9 cellular contexts compared by ENCODE assay signal in the genomic region with DNA sequence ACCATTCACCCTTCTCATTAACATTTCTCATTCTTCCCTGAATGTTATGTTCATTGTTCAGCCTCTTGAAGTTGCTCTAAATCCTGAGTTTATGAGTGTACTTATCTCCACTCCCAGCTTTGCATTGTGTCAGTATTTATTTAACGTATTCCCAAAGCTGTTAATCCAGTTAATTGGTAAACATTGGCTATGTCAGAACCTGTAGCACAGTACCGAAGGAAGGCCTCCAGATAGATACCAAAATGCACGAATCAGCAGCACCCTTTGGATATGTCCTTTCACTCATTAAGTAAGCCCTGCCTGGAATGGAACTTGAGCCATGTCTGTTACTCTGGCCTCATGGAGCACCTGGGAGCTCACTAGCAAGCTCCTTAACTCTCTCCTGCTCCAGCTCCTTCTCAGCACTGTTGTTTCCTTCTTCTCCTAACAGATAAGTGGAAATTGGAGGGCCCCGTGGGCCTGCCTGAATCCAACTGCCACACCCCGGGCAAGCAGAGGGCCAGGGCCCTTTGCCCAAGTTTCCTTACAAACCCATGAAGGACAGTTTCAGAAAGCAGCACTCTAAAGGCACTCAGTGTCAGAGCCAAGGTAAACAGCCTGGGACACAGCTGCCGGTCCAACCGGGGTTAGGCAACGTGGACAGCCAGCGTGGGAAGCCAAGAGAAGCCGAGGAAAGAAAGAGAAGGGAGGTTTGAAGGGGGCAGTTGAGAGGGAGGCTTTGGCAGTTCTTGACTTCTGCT.
DNase-seq lines count a peak whose midpoint lies in the region; TF ChIP-seq lines count a peak whose summit lies in the region.
"Had no signal": no experiment of that assay in that cellular context is flagged by ENCODE, and none has a peak within 500 bp of the region (broad histone marks: within the 10 kb centered on the region; RNA-seq: fewer than 3 reads in every experiment).

No MANE protein-coding gene starts in this region.

- H3K4me1 ChIP-seq in BLaER1 (peaks cover 38% of the 10 kb centered on the region), osteoblast (ENCODE audit: insufficient read depth, low read length) (peaks cover 31% of the 10 kb centered on the region)

- H3K9ac ChIP-seq in BLaER1: no peak overlapping the region

- no peak for TF ChIP-seq CTCF in osteoblast (IDR thresholded peaks at IDR 0.05; ENCODE audit: extremely low read depth, low read depth, low read length)

- H3K36me3 ChIP-seq in BLaER1 (no peaks in the 10 kb centered on the region), osteoblast (ENCODE audit: insufficient read depth, low read length) (no peaks in the 10 kb centered on the region)

- H3K4me2 ChIP-seq in BLaER1 (peak overlapping the region; percentile 82; the same call in 1 of the 2 replicates), osteoblast (ENCODE audit: insufficient read depth, low read length) (peak overlapping the region; percentile 53)

- peak; percentile 52 for DNase-seq in NCI-H2196 (lab: John Stamatoyannopoulos, UW; ENCODE audit: unreplicated experiment)
- peak; percentile 73 for DNase-seq in epithelial cell of prostate (ENCODE audit: low read depth, low spot score)
- no peak for DNase-seq in osteoblast (ENCODE audit: insufficient read length, low spot score, missing footprints)
- DNase-seq in KG1 (lab: John Stamatoyannopoulos, UW): no peak
- no peak for DNase-seq in DMS 273 (lab: John Stamatoyannopoulos, UW; ENCODE audit: unreplicated experiment)
- no peak for DNase-seq in occipital lobe (lab: John Stamatoyannopoulos, UW)
- DNase-seq in ecto neural progenitor cell (ENCODE audit: low spot score): no peak
- DNase-seq: activated effector memory CD4-positive, alpha-beta T cell treated with Interleukin-2 at 50 U/mL for 16 hours had no signal

- no peaks in the 10 kb centered on the region for H3K79me2 ChIP-seq in osteoblast (ENCODE audit: insufficient read depth, low read length)

- H3K27me3 ChIP-seq in BLaER1: no peaks in the 10 kb centered on the region
- H3K27me3 ChIP-seq in osteoblast (ENCODE audit: insufficient read depth, low read length): no peaks in the 10 kb centered on the region

- H4K20me1 ChIP-seq in BLaER1: no peaks in the 10 kb centered on the region
- H4K20me1 ChIP-seq in osteoblast (ENCODE audit: insufficient read depth, low read length): no peaks in the 10 kb centered on the region

- H3K27ac ChIP-seq in BLaER1: no peak overlapping the region
- H3K27ac ChIP-seq in epithelial cell of prostate: peak overlapping the region; percentile 1
- peak overlapping the region; percentile 94 for H3K27ac ChIP-seq in osteoblast (ENCODE audit: low read depth, low read length)

- H3K9me3 ChIP-seq in BLaER1: no peaks in the 10 kb centered on the region
- H3K9me3 ChIP-seq in osteoblast (ENCODE audit: low read depth, low read length): no peaks in the 10 kb centered on the region

- peak overlapping the region; percentile 61 for H2AFZ ChIP-seq in osteoblast (ENCODE audit: low read length)

- H3K4me3 ChIP-seq in BLaER1 (no peak overlapping the region), osteoblast (ENCODE audit: insufficient read depth, low read length) (no peak overlapping the region)

Comparison
In these comparisons a context has a peak if more than half of its experiments do, and no peak if none do; other contexts are left out.
1. DNase-seq: peak in NCI-H2196 (single experiment) and epithelial cell of prostate (single experiment); none in osteoblast (single experiment), KG1 (single experiment), DMS 273 (single experiment), occipital lobe (single experiment) and ecto neural progenitor cell (single experiment).